Comparison of ENCODE assay signal across 8 cellular contexts in genomic region chr12:110279976-110280783, GRCh38. TPM values are rescaled to one million over a fixed set of nuclear protein-coding genes. Genes with fewer than 3 reads are reported as not detected.
A peak's percentile ranks its signal among the peaks of the same experiment; 100 is the strongest.
DNase-seq lines count a peak whose midpoint lies in the region; ATAC-seq and TF ChIP-seq lines count a peak whose summit lies in the region.

No MANE protein-coding gene starts in this region.

- H3K9me3 ChIP-seq in RWPE2 (ENCODE audit: severe bottlenecking) = no peaks in the 10 kb centered on the region

- CTCF ChIA-PET in AG04449 (lab: Yijun Ruan, JAX) = interaction anchor here (1.0 to 2.4 kb wide), 7 partner anchors 9 to 180 kb away, joined by 3 to 11 read pairs (median 6); no protein-coding TSS in a partner anchor

- POLR2A ChIA-PET in AG04449 (lab: Yijun Ruan, JAX) = interaction anchor here (0.6 to 3.3 kb wide), 7 partner anchors 10 to 281 kb away, joined by 3 to 20 read pairs (median 5); partner anchors contain the start of genes ANKRD13A and IFT81

- peak overlapping the region; percentile 89 for H3K27ac ChIP-seq in RWPE2 (ENCODE audit: poor library complexity, severe bottlenecking)

- H3K4me3 ChIP-seq in AG04449 (ENCODE audit: low read depth, low read length) (peak overlapping the region; percentile 80), RWPE2 (ENCODE audit: severe bottlenecking) (peak overlapping the region; percentile 66)

- DNase-seq in AG04449 (ENCODE audit: low read depth, low spot score) (no peak), RWPE2 (ENCODE audit: low spot score) (no peak), amygdala (lab: John Stamatoyannopoulos, UW) (peak in 32 of 56 donors; percentile 23 to 83 (median 67)), hypothalamus (lab: John Stamatoyannopoulos, UW) (peak in 28 of 51 donors; percentile 38 to 90 (median 61)), sciatic nerve (ENCODE audit: low spot score) (peak; percentile 73), cortex of kidney (lab: John Stamatoyannopoulos, UW) (no peak)

- no peaks in the 10 kb centered on the region for H3K27me3 ChIP-seq in RWPE2 (ENCODE audit: insufficient read depth, poor library complexity, severe bottlenecking)

- peaks cover 19% of the 10 kb centered on the region for H3K4me1 ChIP-seq in RWPE2 (ENCODE audit: insufficient read depth, poor library complexity, severe bottlenecking)

- ATAC-seq in GM18520 (IDR thresholded peaks at IDR 0.05; ENCODE audit: unreplicated experiment) (peak; percentile 1), HG03460 (IDR thresholded peaks at IDR 0.05; ENCODE audit: unreplicated experiment) (peak; percentile 10), RWPE2 (ENCODE audit: low read depth) (peak; percentile 36), sciatic nerve (peak; percentile 40)

- intact Hi-C loops in sciatic nerve (cut with DNase I) = no loop called here

- TF ChIP-seq CTCF in AG04449 (IDR thresholded peaks at IDR 0.05; ENCODE audit: insufficient read depth, low read length, missing control alignments) (no peak), RWPE2 (IDR thresholded peaks at IDR 0.05; ENCODE audit: poor library complexity, severe bottlenecking) (no peak)

- peaks cover 35% of the 10 kb centered on the region for H3K36me3 ChIP-seq in RWPE2 (ENCODE audit: low read depth)

RNA-seq across cellular contexts. Expression of gene ATP2A2, which starts 0.9 kb away (rescaled TPM):
- total RNA-seq in sciatic nerve = 131 TPM

Comparison
In these comparisons a context has a peak if more than half of its experiments do, and no peak if none do; other contexts are left out.
1. DNase-seq: peak in amygdala (32 of 56), hypothalamus (28 of 51) and sciatic nerve (single experiment); none in AG04449 (single experiment), RWPE2 (single experiment) and cortex of kidney (single experiment).
2. Peak in every context shown above with its lines, with median percentiles within 50 percentile points of each other: ATAC-seq.